In genomic region chr20:54476336-54476928, GRCh38 we compare ENCODE assay signal across 9 cellular contexts. TPM values are rescaled to one million over a fixed set of nuclear protein-coding genes. Genes with fewer than 3 reads are reported as not detected.
DNase-seq lines count a peak whose midpoint lies in the region; ATAC-seq, FAIRE-seq and TF ChIP-seq lines count a peak whose summit lies in the region.
"Had no signal": no experiment of that assay in that cellular context is flagged by ENCODE, and none has a peak within 500 bp of the region (broad histone marks: within the 10 kb centered on the region; RNA-seq: fewer than 3 reads in every experiment).

No MANE protein-coding gene starts in this region.

- POLR2A ChIA-PET in HEK293 (lab: Yijun Ruan, JAX) = no interaction called here

- H4K20me1 ChIP-seq in astrocyte (ENCODE audit: insufficient read depth, low read length) = no peaks in the 10 kb centered on the region
- H4K20me1 ChIP-seq in smooth muscle cell (ENCODE audit: low read depth) = no peaks in the 10 kb centered on the region

- H3K79me2 ChIP-seq in astrocyte (ENCODE audit: insufficient read depth, low read length) = peaks cover 14% of the 10 kb centered on the region
- peaks cover 9% of the 10 kb centered on the region for H3K79me2 ChIP-seq in smooth muscle cell (ENCODE audit: low read depth)

- H3K9ac ChIP-seq in astrocyte (ENCODE audit: low read length) (peak overlapping the region; percentile 83), smooth muscle cell (ENCODE audit: low read depth) (peak overlapping the region; percentile 33)

- no peaks in the 10 kb centered on the region for H3K4me1 ChIP-seq in HEK293 (ENCODE audit: control insufficient read depth, insufficient read depth, low read length)
- H3K4me1 ChIP-seq in astrocyte (ENCODE audit: insufficient read depth, low read length) = peaks cover 10% of the 10 kb centered on the region
- peaks cover 0 to 13% of the 10 kb centered on the region in 2 donors for H3K4me1 ChIP-seq in left lung
- peaks cover 26% of the 10 kb centered on the region for H3K4me1 ChIP-seq in smooth muscle cell (ENCODE audit: low read depth)

- peak overlapping the region; percentile 89 for H3K4me3 Mint-ChIP-seq in astrocyte (ENCODE audit: unreplicated experiment)
- H3K4me3 Mint-ChIP-seq in activated T-helper 17 cell treated with anti-CD3 and anti-CD28 coated beads, Interleukin-2, amount 50 U/mL, for 72 hours = no peak overlapping the region
- H3K4me3 Mint-ChIP-seq: natural killer cell had no signal

- 3% methylated on average over 24 of the region's 24 CpGs for WGBS in smooth muscle cell (ENCODE audit: low lambda C conversion rate)

- peak overlapping the region; percentile 87 for H2AFZ ChIP-seq in astrocyte (ENCODE audit: low read depth, low read length)
- H2AFZ ChIP-seq in smooth muscle cell (ENCODE audit: low read depth) = peak overlapping the region; percentile 92

- H3K9me3 ChIP-seq in HEK293 (ENCODE audit: control insufficient read depth, insufficient read depth, low read depth, low read length) (no peaks in the 10 kb centered on the region), astrocyte (ENCODE audit: insufficient read depth, low read depth, low read length) (no peaks in the 10 kb centered on the region), left lung (no peaks in the 10 kb centered on the region), smooth muscle cell (replicated peaks; ENCODE audit: low read depth) (no peaks in the 10 kb centered on the region)

- no peaks in the 10 kb centered on the region for H3K9me3 Mint-ChIP-seq in astrocyte (ENCODE audit: unreplicated experiment)
- H3K9me3 Mint-ChIP-seq in activated T-helper 17 cell treated with anti-CD3 and anti-CD28 coated beads, Interleukin-2, amount 50 U/mL, for 72 hours = peaks cover 5% of the 10 kb centered on the region

- CTCF ChIA-PET in HEK293 (lab: Yijun Ruan, JAX) = no interaction called here

- H3K4me3 ChIP-seq in HEK293 (ENCODE audit: low read depth, low read length) = peak overlapping the region; percentile 51
- H3K4me3 ChIP-seq in astrocyte (ENCODE audit: insufficient read depth, low read depth, low read length) = peak overlapping the region; percentile 88
- H3K4me3 ChIP-seq in left lung = peak overlapping the region; percentile 32 to 34
- H3K4me3 ChIP-seq in smooth muscle cell = peak overlapping the region; percentile 81

- intact Hi-C loops in left lung (cut with DNase I) = no loop called here

- ATAC-seq in left lung = no peak
- ATAC-seq in GM21528 (IDR thresholded peaks at IDR 0.05; ENCODE audit: low FRiP score, unreplicated experiment) = no peak
- ATAC-seq in activated T-helper 17 cell treated with anti-CD3 and anti-CD28 coated beads, Interleukin-2, amount 50 U/mL, for 72 hours (replicated peaks) = no peak
- ATAC-seq: natural killer cell had no signal

- H3F3A ChIP-seq in smooth muscle cell (ENCODE audit: low read depth) = peaks cover 10% of the 10 kb centered on the region

- no peak for FAIRE-seq in astrocyte (lab: Jason Lieb, UNC)

- TF ChIP-seq CTCF in HEK293 (tag by site-specific recombination; IDR thresholded peaks at IDR 0.05) (no peak), astrocyte (IDR thresholded peaks at IDR 0.05; ENCODE audit: insufficient read depth, low read depth, low read length) (no peak), left lung (IDR thresholded peaks at IDR 0.05) (no peak), smooth muscle cell (IDR thresholded peaks at IDR 0.05; ENCODE audit: borderline replicate concordance, insufficient read depth, poor library complexity, severe bottlenecking) (no peak)

- H3K36me3 Mint-ChIP-seq in astrocyte (ENCODE audit: low read depth, unreplicated experiment) = no peaks in the 10 kb centered on the region
- H3K36me3 Mint-ChIP-seq in activated T-helper 17 cell treated with anti-CD3 and anti-CD28 coated beads, Interleukin-2, amount 50 U/mL, for 72 hours (ENCODE audit: low read depth) = no peaks in the 10 kb centered on the region

- no peak for DNase-seq in astrocyte (ENCODE audit: low read depth)
- DNase-seq in left lung = no peak
- no peak for DNase-seq in smooth muscle cell (lab: John Stamatoyannopoulos, UW; ENCODE audit: unreplicated experiment)
- DNase-seq in dermis blood vessel endothelial cell = no peak
- no peak for DNase-seq in iPS-NIHi11 (ENCODE audit: low spot score)
- DNase-seq: natural killer cell had no signal

- H3K27me3 Mint-ChIP-seq in astrocyte (ENCODE audit: low read depth, unreplicated experiment) = peaks cover 26% of the 10 kb centered on the region
- peaks cover 54% of the 10 kb centered on the region for H3K27me3 Mint-ChIP-seq in activated T-helper 17 cell treated with anti-CD3 and anti-CD28 coated beads, Interleukin-2, amount 50 U/mL, for 72 hours

- H3K27ac ChIP-seq in HEK293 (ENCODE audit: extremely low read depth, low read depth, low read length) (no peak overlapping the region), astrocyte (ENCODE audit: low read depth, low read length) (peak overlapping the region; percentile 14), left lung (no peak overlapping the region), smooth muscle cell (ENCODE audit: low read depth) (no peak overlapping the region)

- H3K4me1 Mint-ChIP-seq in astrocyte (ENCODE audit: low read depth, unreplicated experiment) = no peaks in the 10 kb centered on the region
- H3K4me1 Mint-ChIP-seq in activated T-helper 17 cell treated with anti-CD3 and anti-CD28 coated beads, Interleukin-2, amount 50 U/mL, for 72 hours = no peaks in the 10 kb centered on the region
- H3K4me1 Mint-ChIP-seq: natural killer cell had no signal

- H3K36me3 ChIP-seq in HEK293 (ENCODE audit: control insufficient read depth in 2 of 2, insufficient read depth in 1 of 2, low read length in 2 of 2) (no peaks in the 10 kb centered on the region), astrocyte (ENCODE audit: insufficient read depth, low read length) (no peaks in the 10 kb centered on the region), left lung (no peaks in the 10 kb centered on the region), smooth muscle cell (ENCODE audit: low read depth) (no peaks in the 10 kb centered on the region)

- H3K4me2 ChIP-seq in astrocyte (ENCODE audit: low read length) = peak overlapping the region; percentile 99
- H3K4me2 ChIP-seq in smooth muscle cell = peak overlapping the region; percentile 95

- peak overlapping the region; percentile 3 for H3K27ac Mint-ChIP-seq in astrocyte (ENCODE audit: unreplicated experiment)
- H3K27ac Mint-ChIP-seq in activated T-helper 17 cell treated with anti-CD3 and anti-CD28 coated beads, Interleukin-2, amount 50 U/mL, for 72 hours = no peak overlapping the region
- H3K27ac Mint-ChIP-seq: natural killer cell had no signal

- H3K27me3 ChIP-seq in astrocyte (ENCODE audit: insufficient read depth, low read length) (no peaks in the 10 kb centered on the region), left lung (peaks cover 29 to 84% of the 10 kb centered on the region in 2 donors), smooth muscle cell (ENCODE audit: low read depth) (peaks cover 12% of the 10 kb centered on the region)

TF ChIP-seq in HEK293, 187 proteins besides CTCF, POLR2A, EP300 and RAD21 (continues in another document):
- no peak for TF ChIP-seq BCL11A (tag by site-specific recombination; IDR thresholded peaks at IDR 0.05; ENCODE audit: low read depth)
- no peak for TF ChIP-seq ZIC2 (tag by site-specific recombination; IDR thresholded peaks at IDR 0.05)
- TF ChIP-seq ZNF133 (tag by site-specific recombination; IDR thresholded peaks at IDR 0.05) = no peak
- TF ChIP-seq ZNF548 (tag by site-specific recombination; IDR thresholded peaks at IDR 0.05) = no peak
- no peak for TF ChIP-seq ZNF473 (tag by site-specific recombination; IDR thresholded peaks at IDR 0.05)
- TF ChIP-seq ZNF792 (tag by site-specific recombination; IDR thresholded peaks at IDR 0.05) = no peak
- no peak for TF ChIP-seq ZNF777 (tag by site-specific recombination; IDR thresholded peaks at IDR 0.05; ENCODE audit: borderline replicate concordance)
- TF ChIP-seq, protein P1, sequence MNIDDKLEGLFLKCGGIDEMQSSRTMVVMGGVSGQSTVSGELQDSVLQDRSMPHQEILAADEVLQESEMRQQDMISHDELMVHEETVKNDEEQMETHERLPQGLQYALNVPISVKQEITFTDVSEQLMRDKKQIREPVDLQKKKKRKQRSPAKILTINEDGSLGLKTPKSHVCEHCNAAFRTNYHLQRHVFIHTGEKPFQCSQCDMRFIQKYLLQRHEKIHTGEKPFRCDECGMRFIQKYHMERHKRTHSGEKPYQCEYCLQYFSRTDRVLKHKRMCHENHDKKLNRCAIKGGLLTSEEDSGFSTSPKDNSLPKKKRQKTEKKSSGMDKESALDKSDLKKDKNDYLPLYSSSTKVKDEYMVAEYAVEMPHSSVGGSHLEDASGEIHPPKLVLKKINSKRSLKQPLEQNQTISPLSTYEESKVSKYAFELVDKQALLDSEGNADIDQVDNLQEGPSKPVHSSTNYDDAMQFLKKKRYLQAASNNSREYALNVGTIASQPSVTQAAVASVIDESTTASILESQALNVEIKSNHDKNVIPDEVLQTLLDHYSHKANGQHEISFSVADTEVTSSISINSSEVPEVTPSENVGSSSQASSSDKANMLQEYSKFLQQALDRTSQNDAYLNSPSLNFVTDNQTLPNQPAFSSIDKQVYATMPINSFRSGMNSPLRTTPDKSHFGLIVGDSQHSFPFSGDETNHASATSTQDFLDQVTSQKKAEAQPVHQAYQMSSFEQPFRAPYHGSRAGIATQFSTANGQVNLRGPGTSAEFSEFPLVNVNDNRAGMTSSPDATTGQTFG (tag by site-specific recombination; IDR thresholded peaks at IDR 0.05; ENCODE audit: borderline replicate concordance) = no peak

RNA-seq across cellular contexts. Expression of gene DOK5, which starts 1.0 kb away (rescaled TPM):
- total RNA-seq in astrocyte = 0.82 and 1.2 TPM in 2 replicates
- 1 to 10 TPM in 1 of 2 donors, under 1 TPM in 1; 0.92 to 2.6 TPM for total RNA-seq in left lung
- 5.2 and 7.7 TPM in 2 replicates for total RNA-seq in smooth muscle cell
- 7.7 and 10.4 TPM in 2 replicates for polyA plus RNA-seq in smooth muscle cell
- total RNA-seq in dermis blood vessel endothelial cell = 0.34 and 0.51 TPM in 2 replicates
- total RNA-seq in activated T-helper 17 cell treated with anti-CD3 and anti-CD28 coated beads, Interleukin-2, amount 50 U/mL, for 72 hours = under 1 TPM; 0.32 TPM
- total RNA-seq: natural killer cell had no signal

Comparison
In these comparisons a context has a peak if more than half of its experiments do, and no peak if none do; other contexts are left out.
1. H3K4me3 ChIP-seq: peak in every context shown above with its lines; median percentile 88 in astrocyte; 81 in smooth muscle cell; 51 in HEK293; 33 in left lung.